31 cellular contexts compared by ENCODE assay signal in the genomic region with DNA sequence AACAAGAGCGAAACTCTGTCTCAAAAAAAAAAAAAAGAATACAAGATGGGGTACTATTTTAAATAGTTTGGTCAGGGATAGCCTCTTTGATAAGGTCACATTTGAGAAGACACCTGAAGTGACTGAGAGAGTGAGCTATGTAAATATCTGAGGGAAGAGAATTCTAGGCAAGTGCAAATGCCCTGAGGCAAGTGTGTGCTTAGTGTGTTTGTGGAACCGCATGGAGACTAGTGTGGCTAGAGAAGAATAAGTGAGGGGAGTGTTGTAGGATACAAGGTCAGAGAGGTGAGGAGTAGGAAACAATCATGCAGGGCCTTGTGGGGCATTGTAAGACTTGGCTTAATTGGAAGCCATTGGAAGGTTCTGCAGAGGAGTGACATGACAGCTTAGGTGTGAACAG. TPM values are rescaled to one million over a fixed set of nuclear protein-coding genes. Genes with fewer than 3 reads are reported as not detected.
"Had no signal": no experiment of that assay in that cellular context is flagged by ENCODE, and none has a peak within 500 bp of the region (broad histone marks: within the 10 kb centered on the region; RNA-seq: fewer than 3 reads in every experiment).

No MANE protein-coding gene starts in this region.

- H3K36me3 Mint-ChIP-seq: mesothelial cell of epicardium; naive B cell; naive thymus-derived CD8-positive, alpha-beta T cell had no signal

- ATAC-seq: effector memory CD8-positive, alpha-beta T cell; esophagus mucosa; gastroesophageal sphincter; heart right ventricle; left cardiac atrium; left lung; left ventricle myocardium superior; lower lobe of right lung; mucosa of descending colon; naive thymus-derived CD8-positive, alpha-beta T cell had no signal

- H3K4me1 ChIP-seq: colonic mucosa had no signal

- H3K27me3 Mint-ChIP-seq: effector memory CD8-positive, alpha-beta T cell; naive thymus-derived CD8-positive, alpha-beta T cell had no signal

- H3K9me3 ChIP-seq: colonic mucosa, esophagus squamous epithelium, gastroesophageal sphincter, heart right ventricle, left lung, lower lobe of right lung, mucosa of descending colon had no signal

- H3K9me3 Mint-ChIP-seq: dendritic cell treated with granulocyte-macrophage colony-stimulating factor and Interleukin-4, amounts not matched to agents 40 ng/mL and 50 ng/mL, for 4 days; effector memory CD8-positive, alpha-beta T cell; endodermal cell; mesothelial cell of epicardium; naive B cell; naive thymus-derived CD8-positive, alpha-beta T cell had no signal

- H3K27me3 ChIP-seq: colonic mucosa, esophagus squamous epithelium, gastroesophageal sphincter, heart right ventricle, left lung had no signal

- H3K4me3 ChIP-seq: colonic mucosa, esophagus squamous epithelium, gastroesophageal sphincter, heart right ventricle, left lung, lower lobe of right lung, mucosa of descending colon had no signal

- FAIRE-seq: endometrium, islet of Langerhans, keratinocyte had no signal

- H3K27ac Mint-ChIP-seq: dendritic cell treated with granulocyte-macrophage colony-stimulating factor and Interleukin-4, amounts not matched to agents 40 ng/mL and 50 ng/mL, for 4 days; mesothelial cell of epicardium had no signal

- DNase-seq: colonic mucosa; cortex of kidney; effector CD8-positive, alpha-beta T cell; effector memory CD8-positive, alpha-beta T cell; endodermal cell; erythroblast; esophagus squamous epithelium; foreskin fibroblast; foreskin melanocyte; glutamatergic neuron; head of caudate nucleus; heart right ventricle; hippocampal formation; left cardiac atrium; left ventricle myocardium superior; lower lobe of right lung; mesenchymal stem cell; mucosa of descending colon; naive B cell; naive thymus-derived CD8-positive, alpha-beta T cell had no signal

- H3K36me3 ChIP-seq: colonic mucosa, esophagus squamous epithelium, gastroesophageal sphincter, left lung, lower lobe of right lung had no signal

- H3K4me3 Mint-ChIP-seq: dendritic cell treated with granulocyte-macrophage colony-stimulating factor and Interleukin-4, amounts not matched to agents 40 ng/mL and 50 ng/mL, for 4 days; effector memory CD8-positive, alpha-beta T cell; endodermal cell; mesothelial cell of epicardium; naive thymus-derived CD8-positive, alpha-beta T cell had no signal

- H3K27ac ChIP-seq: colonic mucosa, epithelial cell of prostate, esophagus squamous epithelium, gastroesophageal sphincter, heart right ventricle, left lung, lower lobe of right lung had no signal

RNA-seq across cellular contexts. Expression of a gene that starts 3.4 kb away (rescaled TPM):
- total RNA-seq: colonic mucosa; esophagus mucosa; mesenteric fat pad; myocyte; naive thymus-derived CD8-positive, alpha-beta T cell had no signal
- polyA plus RNA-seq: keratinocyte had no signal
